In genomic region chr9:72351538-72352453, GRCh38 we compare ENCODE assay signal across 12 cellular contexts. TPM values are rescaled to one million over a fixed set of nuclear protein-coding genes. Genes with fewer than 3 reads are reported as not detected.
A peak's percentile ranks its signal among the peaks of the same experiment; 100 is the strongest.
DNase-seq lines count a peak whose midpoint lies in the region; ATAC-seq, FAIRE-seq and TF ChIP-seq lines count a peak whose summit lies in the region.
"Had no signal": no experiment of that assay in that cellular context is flagged by ENCODE, and none has a peak within 500 bp of the region (broad histone marks: within the 10 kb centered on the region; RNA-seq: fewer than 3 reads in every experiment).

No MANE protein-coding gene starts in this region.

- peaks cover 0 to 4% (median 0%) of the 10 kb centered on the region in 3 donors for H3K27me3 Mint-ChIP-seq in CD14-positive monocyte (ENCODE audit: low read depth in 3 of 3)

- TF ChIP-seq CTCF in CD14-positive monocyte (IDR thresholded peaks at IDR 0.05), result no peak
- no peak for TF ChIP-seq CTCF in bronchial epithelial cell (IDR thresholded peaks at IDR 0.05; ENCODE audit: insufficient read depth, low read length, severe bottlenecking)

- H3K27ac Mint-ChIP-seq in CD14-positive monocyte, result peak overlapping the region in 5 of 7 donors; percentile 28 to 85 (median 56)

- no peak overlapping the region for H3K4me3 Mint-ChIP-seq in CD14-positive monocyte

- FAIRE-seq in bronchial epithelial cell (lab: Jason Lieb, UNC), result no peak
- FAIRE-seq: GM12891 had no signal

- H3K36me3 ChIP-seq in bronchial epithelial cell (ENCODE audit: control insufficient read depth, insufficient read depth, low read length), result peaks cover 6% of the 10 kb centered on the region

- intact Hi-C loops in CD14-positive monocyte (cut with micrococcal nuclease), result no loop called here

- DNase-seq in CD14-positive monocyte (ENCODE audit: low spot score) (no peak), HT-29 (ENCODE audit: low spot score) (peak; percentile 16), bronchial epithelial cell (ENCODE audit: low read depth) (peak; percentile 94), kidney glomerular epithelial cell (lab: John Stamatoyannopoulos, UW) (peak; percentile 65), NCI-H1417 treated with DMSO at 0.1 percent for 48 hours (lab: John Stamatoyannopoulos, UW) (no peak)
- DNase-seq: activated CD4-positive, alpha-beta T cell treated with anti-CD3 and anti-CD28 coated beads for 1 hour; stimulated activated CD4-positive, alpha-beta T cell treated with anti-CD3 and anti-CD28 coated beads, Interleukin-4, amount 100 ng/mL, for 4 hours; substantia nigra had no signal

- H3K4me1 Mint-ChIP-seq in CD14-positive monocyte, result peaks cover 28% of the 10 kb centered on the region

- H3K4me3 ChIP-seq in bronchial epithelial cell (ENCODE audit: low read depth, low read length), result no peak overlapping the region

- ATAC-seq in GM18511 (IDR thresholded peaks at IDR 0.05; ENCODE audit: unreplicated experiment) (no peak), GM18867 (IDR thresholded peaks at IDR 0.05; ENCODE audit: unreplicated experiment) (no peak), HG02763 (IDR thresholded peaks at IDR 0.05; ENCODE audit: unreplicated experiment) (no peak)

- peaks cover 39 to 50% of the 10 kb centered on the region in 2 donors for H3K36me3 Mint-ChIP-seq in CD14-positive monocyte

- H3K27me3 ChIP-seq in bronchial epithelial cell (ENCODE audit: control insufficient read depth, insufficient read depth, low read length), result no peaks in the 10 kb centered on the region

- no peaks in the 10 kb centered on the region for H3K9me3 Mint-ChIP-seq in CD14-positive monocyte

RNA-seq across cellular contexts. Expression of gene ZFAND5, which starts 13.2 kb away (rescaled TPM):
- polyA plus RNA-seq in CD14-positive monocyte, result 100 to 1,000 TPM; 199 to 237 TPM
- 204 and 236 TPM in 2 replicates for total RNA-seq in HT-29 (2014; rRNA removed; shearing (Covaris generic))
- 36.1 and 60.9 TPM in 2 replicates for total RNA-seq in bronchial epithelial cell

Comparison
In these comparisons a context has a peak if more than half of its experiments do, and no peak if none do; other contexts are left out.
1. DNase-seq: peak in HT-29 (single experiment), bronchial epithelial cell (single experiment) and kidney glomerular epithelial cell (single experiment); none in CD14-positive monocyte (single experiment) and NCI-H1417 treated with DMSO at 0.1 percent for 48 hours (single experiment).